ENCODE assay signal across 1 cellular context in genomic region chr13:30308548-30308947, GRCh38.
A peak's percentile ranks its signal among the peaks of the same experiment; 100 is the strongest.
TF ChIP-seq lines count a peak whose summit lies in the region.

No MANE protein-coding gene starts in this region.

TF ChIP-seq in IMR-90, 13 proteins besides CTCF, POLR2A, EP300 and RAD21:
- TF ChIP-seq CEBPB (IDR thresholded peaks at IDR 0.05; ENCODE audit: low read depth, low read length): peak; percentile 70; the same call in 1 of the 2 replicates
- no peak for TF ChIP-seq MXI1 (IDR thresholded peaks at IDR 0.05; ENCODE audit: borderline replicate concordance, low read depth, low read length)
- peak; percentile 67 for TF ChIP-seq MAFK (IDR thresholded peaks at IDR 0.05; ENCODE audit: low read depth, low read length)
- TF ChIP-seq CHD1 (IDR thresholded peaks at IDR 0.05; ENCODE audit: low read depth, low read length): no peak
- no peak for TF ChIP-seq SMC3 (IDR thresholded peaks at IDR 0.05; ENCODE audit: low read depth, low read length)
- TF ChIP-seq FOS (IDR thresholded peaks at IDR 0.05; ENCODE audit: low read depth, low read length): no peak
- TF ChIP-seq NFE2L2 (IDR thresholded peaks at IDR 0.05; ENCODE audit: low read depth, low read length): peak; percentile 94
- no peak for TF ChIP-seq RCOR1 (IDR thresholded peaks at IDR 0.05; ENCODE audit: insufficient replicate concordance, low read length)
- no peak for TF ChIP-seq USF2 (IDR thresholded peaks at IDR 0.05; ENCODE audit: low read depth, low read length)
